31 cellular contexts compared by ENCODE assay signal in the genomic region with DNA sequence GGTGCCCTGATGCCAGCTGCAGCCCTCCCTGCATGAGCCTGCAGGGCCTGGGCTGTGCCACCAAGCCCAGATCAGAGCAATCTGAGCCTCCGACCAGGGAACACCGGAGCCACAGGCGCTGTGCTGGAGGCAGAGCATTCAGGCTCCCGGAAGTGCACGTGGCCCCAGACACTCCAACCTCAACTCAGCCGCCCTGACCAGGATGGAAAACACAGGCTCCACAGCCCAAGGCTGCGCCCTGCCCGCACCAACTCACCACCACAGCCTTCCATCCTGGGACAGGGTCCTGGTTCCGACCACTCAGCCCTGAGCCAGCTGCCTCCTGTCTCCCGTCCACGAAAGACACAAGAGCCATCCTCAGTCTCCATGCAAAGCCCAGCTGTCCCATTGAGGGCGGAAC. TPM values are rescaled to one million over a fixed set of nuclear protein-coding genes. Genes with fewer than 3 reads are reported as not detected.
"Had no signal": no experiment of that assay in that cellular context is flagged by ENCODE, and none has a peak within 500 bp of the region (broad histone marks: within the 10 kb centered on the region; RNA-seq: fewer than 3 reads in every experiment).

No MANE protein-coding gene starts in this region.

- H3K4me1 ChIP-seq: gastrocnemius medialis, left ventricle myocardium inferior, right lobe of liver, suprapubic skin, tibial artery, upper lobe of right lung had no signal

- DNase-seq: activated CD4-positive, alpha-beta memory T cell treated with anti-CD3 and anti-CD28 coated beads for 36 hours; activated CD4-positive, alpha-beta T cell treated with anti-CD3 and anti-CD28 coated beads for 4 hours; activated CD8-positive, alpha-beta memory T cell treated with anti-CD3 and anti-CD28 coated beads, Interleukin-2, amount 50 U/mL, for 4 hours; activated gamma-delta T cell; activated naive CD4-positive, alpha-beta T cell treated with anti-CD3 and anti-CD28 coated beads, Interleukin-2, amount 50 U/mL, for 16 hours; activated T-cell treated with anti-CD3 and anti-CD28 coated beads, Interleukin-2, amount 50 U/mL, for 24 hours; amniotic stem cell; dermis blood vessel endothelial cell; effector CD8-positive, alpha-beta T cell; gastrocnemius medialis; glutamatergic neuron; left ventricle myocardium inferior; mammary epithelial cell; naive thymus-derived CD8-positive, alpha-beta T cell; ovary; stimulated activated CD4-positive, alpha-beta T cell treated with anti-CD3 and anti-CD28 coated beads, Interleukin-12 subunit alpha, Interleukin-12 subunit beta, amount 100 ng/mL, for 4 hours; stimulated activated CD4-positive, alpha-beta T cell treated with anti-CD3 and anti-CD28 coated beads, Interleukin-4, amount 100 ng/mL, for 24 hours; stimulated activated naive CD8-positive, alpha-beta T cell treated with anti-CD3 and anti-CD28 coated beads, Interleukin-15, amount 100 ng/mL, for 72 hours; tibial artery; upper lobe of right lung had no signal

- H3K9me3 Mint-ChIP-seq: activated CD4-positive, alpha-beta memory T cell treated with anti-CD3 and anti-CD28 coated beads for 36 hours; activated T-cell treated with anti-CD3 and anti-CD28 coated beads, Interleukin-2, amount 50 U/mL, for 24 hours; naive thymus-derived CD8-positive, alpha-beta T cell; stimulated activated memory B cell treated with anti-CD40 and anti-IgM and Interleukin-4, amounts not matched to agents 10 μg/mL and 1 μg/mL and 100 μg/mL, for 72 hours; stimulated activated naive CD8-positive, alpha-beta T cell treated with anti-CD3 and anti-CD28 coated beads, Interleukin-15, amount 100 ng/mL, for 72 hours had no signal

- H3K27me3 ChIP-seq: gastrocnemius medialis, neutrophil, ovary, right lobe of liver, suprapubic skin, tibial artery, upper lobe of right lung had no signal

- FAIRE-seq: colon, endometrium, islet of Langerhans had no signal

- H3K4me1 Mint-ChIP-seq: mesothelial cell of epicardium had no signal

- H3K27ac ChIP-seq: gastrocnemius medialis, left ventricle myocardium inferior, neutrophil, ovary, right lobe of liver, skin epidermis, suprapubic skin, tibial artery, upper lobe of right lung had no signal

- H3K27ac Mint-ChIP-seq: activated CD4-positive, alpha-beta memory T cell treated with anti-CD3 and anti-CD28 coated beads for 36 hours; activated T-cell treated with anti-CD3 and anti-CD28 coated beads, Interleukin-2, amount 50 U/mL, for 24 hours; mesothelial cell of epicardium; naive thymus-derived CD8-positive, alpha-beta T cell; progenitor cell of endocrine pancreas; stimulated activated memory B cell treated with anti-CD40 and anti-IgM and Interleukin-4, amounts not matched to agents 10 μg/mL and 1 μg/mL and 100 μg/mL, for 72 hours; stimulated activated naive CD8-positive, alpha-beta T cell treated with anti-CD3 and anti-CD28 coated beads, Interleukin-15, amount 100 ng/mL, for 72 hours had no signal

- H3K9me3 ChIP-seq: gastrocnemius medialis, neutrophil, ovary, right lobe of liver, suprapubic skin, tibial artery, upper lobe of right lung had no signal

- H3K36me3 ChIP-seq: ovary had no signal

- ATAC-seq: gastrocnemius medialis; naive thymus-derived CD8-positive, alpha-beta T cell; right lobe of liver; stimulated activated memory B cell treated with anti-CD40 and anti-IgM and Interleukin-4, amounts not matched to agents 10 μg/mL and 1 μg/mL and 100 μg/mL, for 72 hours; stimulated activated naive CD8-positive, alpha-beta T cell treated with anti-CD3 and anti-CD28 coated beads, Interleukin-15, amount 100 ng/mL, for 72 hours had no signal

- H3K4me3 Mint-ChIP-seq: activated CD4-positive, alpha-beta memory T cell treated with anti-CD3 and anti-CD28 coated beads for 36 hours; activated T-cell treated with anti-CD3 and anti-CD28 coated beads, Interleukin-2, amount 50 U/mL, for 24 hours; mesothelial cell of epicardium; stimulated activated memory B cell treated with anti-CD40 and anti-IgM and Interleukin-4, amounts not matched to agents 10 μg/mL and 1 μg/mL and 100 μg/mL, for 72 hours; stimulated activated naive CD8-positive, alpha-beta T cell treated with anti-CD3 and anti-CD28 coated beads, Interleukin-15, amount 100 ng/mL, for 72 hours had no signal

- H3K4me3 ChIP-seq: gastrocnemius medialis, left ventricle myocardium inferior, ovary, right lobe of liver, skin epidermis, suprapubic skin, tibial artery, upper lobe of right lung had no signal

- H3K27me3 Mint-ChIP-seq: activated CD4-positive, alpha-beta memory T cell treated with anti-CD3 and anti-CD28 coated beads for 36 hours; activated T-cell treated with anti-CD3 and anti-CD28 coated beads, Interleukin-2, amount 50 U/mL, for 24 hours; naive thymus-derived CD8-positive, alpha-beta T cell; progenitor cell of endocrine pancreas; stimulated activated memory B cell treated with anti-CD40 and anti-IgM and Interleukin-4, amounts not matched to agents 10 μg/mL and 1 μg/mL and 100 μg/mL, for 72 hours; stimulated activated naive CD8-positive, alpha-beta T cell treated with anti-CD3 and anti-CD28 coated beads, Interleukin-15, amount 100 ng/mL, for 72 hours had no signal

RNA-seq across cellular contexts. Expression of gene SOX8, which starts 29.2 kb away (rescaled TPM):
- total RNA-seq: epithelial cell of proximal tubule had no signal
- polyA plus RNA-seq: mammary epithelial cell had no signal
